ENCODE assay signal across 25 cellular contexts in the genomic region with DNA sequence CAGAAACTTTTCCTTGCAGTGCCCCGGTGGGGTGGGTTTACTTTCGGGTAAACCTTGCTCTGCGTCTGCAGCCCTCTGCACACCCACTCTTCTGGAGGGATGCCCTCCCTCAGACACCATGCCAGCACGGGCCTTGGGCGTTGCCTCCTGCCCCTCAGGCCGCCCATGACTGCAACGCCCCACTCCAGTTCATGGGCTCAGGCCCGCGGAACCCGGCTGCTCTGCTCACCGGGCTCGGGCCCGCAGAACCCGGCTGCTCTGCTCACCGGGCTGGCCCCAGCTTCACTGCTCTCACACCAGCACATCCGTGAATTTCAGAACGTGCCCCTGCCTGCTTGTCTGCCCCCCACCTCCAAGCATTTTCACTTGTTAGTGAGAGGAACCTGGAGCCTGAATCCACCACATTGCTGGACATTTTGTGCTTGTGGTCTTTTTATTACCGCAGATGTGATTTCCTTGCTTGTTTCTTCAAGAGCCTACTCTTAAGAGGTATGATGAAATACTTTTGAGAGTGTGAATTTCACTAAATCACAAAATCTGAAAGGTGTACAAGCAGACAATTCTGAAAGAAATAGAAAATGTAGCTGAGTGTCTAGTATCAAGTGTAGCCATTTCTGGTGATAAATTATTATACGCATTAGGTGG.
A peak's percentile ranks its signal among the peaks of the same experiment; 100 is the strongest.
DNase-seq lines count a peak whose midpoint lies in the region; ATAC-seq, FAIRE-seq and TF ChIP-seq lines count a peak whose summit lies in the region.
"Had no signal": no experiment of that assay in that cellular context is flagged by ENCODE, and none has a peak within 500 bp of the region (broad histone marks: within the 10 kb centered on the region; RNA-seq: fewer than 3 reads in every experiment).

No MANE protein-coding gene starts in this region.

- H3K27me3 Mint-ChIP-seq in activated CD4-positive, alpha-beta T cell treated with anti-CD3 and anti-CD28 coated beads for 36 hours: no peaks in the 10 kb centered on the region
- no peaks in the 10 kb centered on the region for H3K27me3 Mint-ChIP-seq in H9 (ENCODE audit: low read depth)
- no peaks in the 10 kb centered on the region for H3K27me3 Mint-ChIP-seq in nephron (ENCODE audit: low read depth)
- H3K27me3 Mint-ChIP-seq in mesothelial cell of epicardium (ENCODE audit: low read depth): no peaks in the 10 kb centered on the region

- no peaks in the 10 kb centered on the region; the same call in 1 of the 2 replicates for H3K79me2 ChIP-seq in H9 (ENCODE audit: insufficient read depth, low read length)
- peaks cover 18% of the 10 kb centered on the region; the same call in 2 of the 3 replicates for H3K79me2 ChIP-seq in K562 (ENCODE audit: control insufficient read depth, insufficient read depth, low read length)

- H3K9ac ChIP-seq in H9 (ENCODE audit: extremely low read depth, insufficient read length, low read length) (no peak overlapping the region), K562 (ENCODE audit: insufficient read depth in 1 of 2, low read depth in 2 of 2, low read length in 2 of 2) (no peak overlapping the region)
- H3K9ac ChIP-seq: SK-N-SH had no signal

- no peaks in the 10 kb centered on the region for H3K9me3 Mint-ChIP-seq in activated CD4-positive, alpha-beta T cell treated with anti-CD3 and anti-CD28 coated beads for 36 hours (ENCODE audit: low read depth)
- no peaks in the 10 kb centered on the region for H3K9me3 Mint-ChIP-seq in H9
- no peaks in the 10 kb centered on the region for H3K9me3 Mint-ChIP-seq in nephron
- H3K9me3 Mint-ChIP-seq in mesothelial cell of epicardium: peaks cover 6% of the 10 kb centered on the region
- H3K9me3 Mint-ChIP-seq: neural crest cell had no signal

- TF ChIP-seq RAD21 in K562 (CRISPR knock-in tag; conservative IDR thresholded peaks at IDR 0.05 in 1 of 2, IDR thresholded peaks at IDR 0.05 in 1 of 2): no peak

- no peak overlapping the region for H2AK5ac ChIP-seq in H9 (ENCODE audit: insufficient read length, low read length)

- no peak overlapping the region for H3K18ac ChIP-seq in H9 (ENCODE audit: insufficient read length, low read depth, low read length)

- no peak for DNase-seq in activated CD4-positive, alpha-beta T cell treated with anti-CD3 and anti-CD28 coated beads for 36 hours
- DNase-seq in activated CD4-positive, alpha-beta T cell treated with anti-CD3 and anti-CD28 coated beads, Interleukin-2, amount 50 U/mL, for 1 hour: no peak
- DNase-seq in H9 (peak; percentile 28), K562 (ENCODE audit: extremely low read depth in 1 of 4, low spot score in 3 of 4) (no peak), mesothelial cell of epicardium (ENCODE audit: low spot score in 2 of 2, unreplicated experiment in 2 of 2) (no peak), sigmoid colon (no peak)
- DNase-seq: activated CD4-positive, alpha-beta T cell treated with anti-CD3 and anti-CD28 coated beads for 1 hour; activated CD8-positive, alpha-beta memory T cell treated with anti-CD3 and anti-CD28 coated beads, Interleukin-2, amount 50 U/mL, for 4 hours; activated gamma-delta T cell treated with Interleukin-2 at 50 U/mL for 16 hours; BE2C; Caco-2; effector CD8-positive, alpha-beta T cell; midbrain; NCI-H1092 treated with DMSO at 0.1 percent for 48 hours; NCI-H2081; SK-N-SH; small intestine; stomach had no signal

- H4K20me1 ChIP-seq in H9 (ENCODE audit: control insufficient read depth, insufficient read depth, insufficient read length): no peaks in the 10 kb centered on the region
- H4K20me1 ChIP-seq in K562 (replicated peaks; ENCODE audit: control insufficient read depth, insufficient read depth, low read length): peaks cover 9% of the 10 kb centered on the region; the same call in 1 of the 2 replicates

- TF ChIP-seq EP300 in K562 (IDR thresholded peaks at IDR 0.05; ENCODE audit: low read length): no peak
- no peak for TF ChIP-seq EP300 in sigmoid colon (IDR thresholded peaks at IDR 0.05)

- H3K9me1 ChIP-seq in K562 (ENCODE audit: control insufficient read depth, insufficient read depth, low read length): peaks cover 3% of the 10 kb centered on the region

- H3K4me3 ChIP-seq in K562: no peak overlapping the region
- H3K4me3 ChIP-seq in sigmoid colon: no peak overlapping the region
- H3K4me3 ChIP-seq: prostate gland, stomach had no signal

- H3K36me3 ChIP-seq in K562 (ENCODE audit: control insufficient read depth, insufficient read depth, low read length): no peaks in the 10 kb centered on the region; the same call in 2 of the 3 replicates
- H3K36me3 ChIP-seq in sigmoid colon: no peaks in the 10 kb centered on the region
- H3K36me3 ChIP-seq: BE2C, prostate gland, stomach had no signal

- H4K8ac ChIP-seq in H9 (replicated peaks; ENCODE audit: insufficient read length, low read depth, low read length): no peak overlapping the region

- no peak for ATAC-seq in activated CD4-positive, alpha-beta T cell treated with anti-CD3 and anti-CD28 coated beads for 36 hours
- ATAC-seq in K562 (no peak), HG03025 (IDR thresholded peaks at IDR 0.05; ENCODE audit: low FRiP score, unreplicated experiment) (no peak)

- H3K27ac Mint-ChIP-seq in activated CD4-positive, alpha-beta T cell treated with anti-CD3 and anti-CD28 coated beads for 36 hours: peak overlapping the region; percentile 79
- H3K27ac Mint-ChIP-seq in H9 (peak overlapping the region in 1 of 3 experiments; percentile 29; a peak in 2 of 7 replicates), nephron (peak overlapping the region; percentile 5 to 32 (median 23)), mesothelial cell of epicardium (no peak overlapping the region)

- no peak overlapping the region for H2BK15ac ChIP-seq in H9 (ENCODE audit: low read depth, low read length)

- H3K4me1 Mint-ChIP-seq in activated CD4-positive, alpha-beta T cell treated with anti-CD3 and anti-CD28 coated beads for 36 hours: peaks cover 74% of the 10 kb centered on the region
- H3K4me1 Mint-ChIP-seq in H9: peaks cover 27 to 30% of the 10 kb centered on the region in 2 experiments
- H3K4me1 Mint-ChIP-seq in nephron: peaks cover 55% of the 10 kb centered on the region
- peaks cover 51% of the 10 kb centered on the region for H3K4me1 Mint-ChIP-seq in mesothelial cell of epicardium

- CTCF ChIA-PET in activated CD4-positive, alpha-beta T cell treated with anti-CD3 and anti-CD28 coated beads for 36 hours (lab: Charles Lee): interaction anchor here (1.8 kb wide), 1 partner anchor 70 kb away, joined by 9 read pairs; no protein-coding TSS in a partner anchor
- CTCF ChIA-PET in K562 (lab: Yijun Ruan, JAX; ENCODE audit: low intra/inter-chr PET ratio): no interaction called here

- H3K4me2 ChIP-seq in H9 (ENCODE audit: insufficient read depth, insufficient read length, low read length) (no peak overlapping the region), K562 (ENCODE audit: insufficient read depth, low read length) (no peak overlapping the region)
- H3K4me2 ChIP-seq: SK-N-SH had no signal

- no peak overlapping the region for H4K91ac ChIP-seq in H9 (ENCODE audit: insufficient read length, low read depth, low read length)

- no peak overlapping the region for H3K4ac ChIP-seq in H9 (ENCODE audit: low read depth, low read length)

- H3K4me1 ChIP-seq in H9 (ENCODE audit: insufficient read depth, low read length) (peaks cover 5% of the 10 kb centered on the region; the same call in 1 of the 2 replicates), K562 (replicated peaks in 1 of 2; ENCODE audit: control insufficient read depth in 2 of 2, insufficient read depth in 2 of 2, low read length in 2 of 2) (peaks cover 0 to 16% of the 10 kb centered on the region in 2 experiments; a peak in 2 of 5 replicates), sigmoid colon (peaks cover 0 to 5% (median 2%) of the 10 kb centered on the region in 4 donors)
- H3K4me1 ChIP-seq: prostate gland had no signal

- no peak overlapping the region for H3K56ac ChIP-seq in H9 (ENCODE audit: insufficient read length, low read depth, low read length)

- H3T11ph ChIP-seq in H9 (ENCODE audit: low read length): no peak overlapping the region

- H2BK5ac ChIP-seq in H9 (ENCODE audit: insufficient read length, low read length): no peak overlapping the region

- H3K79me1 ChIP-seq in H9 (ENCODE audit: insufficient read depth, low read depth, low read length, poor library complexity, severe bottlenecking): no peaks in the 10 kb centered on the region

- POLR2A ChIA-PET in activated CD4-positive, alpha-beta T cell treated with anti-CD3 and anti-CD28 coated beads for 36 hours (lab: Charles Lee): no interaction called here
- POLR2A ChIA-PET in K562 (lab: Yijun Ruan, JAX): interaction anchor here (0.8 to 1.1 kb wide), 3 partner anchors 8 to 31 kb away, joined by 4 read pairs; no protein-coding TSS in a partner anchor

- intact Hi-C loops in activated CD4-positive, alpha-beta T cell treated with anti-CD3 and anti-CD28 coated beads for 36 hours (cut with DNase I, micrococcal nuclease): loop anchor here in 1 of 2 experiments (5.0 kb wide), 3 partner anchors 78 to 117 kb away; no protein-coding TSS in a partner anchor
- intact Hi-C loops in K562 (cut with micrococcal nuclease): no loop called here
- intact Hi-C loops in sigmoid colon (cut with DNase I): no loop called here

- no peak overlapping the region for H3K27ac ChIP-seq in H9 (ENCODE audit: insufficient read length, low read depth, low read length)
- H3K27ac ChIP-seq in K562 (ENCODE audit: extremely low read depth, low read depth, low read length): no peak overlapping the region
- no peak overlapping the region for H3K27ac ChIP-seq in sigmoid colon
- H3K27ac ChIP-seq: prostate gland, stomach had no signal

- TF ChIP-seq CTCF in H9 (conservative IDR thresholded peaks at IDR 0.05) (no peak), K562 (IDR thresholded peaks at IDR 0.05 in 2 of 3, conservative IDR thresholded peaks at IDR 0.05 in 1 of 3; ENCODE audit: insufficient read depth in 2 of 3, low read depth in 1 of 3, low read length in 3 of 3) (no peak), nephron (IDR thresholded peaks at IDR 0.05; ENCODE audit: unreplicated experiment in 3 of 3) (no peak), mesothelial cell of epicardium (IDR thresholded peaks at IDR 0.05; ENCODE audit: unreplicated experiment) (no peak), sigmoid colon (IDR thresholded peaks at IDR 0.05) (no peak)

- no peak overlapping the region for H3K23ac ChIP-seq in H9 (ENCODE audit: insufficient read length, low read depth, low read length)

- no peak overlapping the region for H2BK12ac ChIP-seq in H9 (ENCODE audit: insufficient read length, low read depth, low read length)

- no peak for FAIRE-seq in K562 (lab: Jason Lieb, UNC)
- FAIRE-seq: A204.1, GM19239, H54, small intestine had no signal

- no peak overlapping the region for H2AFZ ChIP-seq in H9 (ENCODE audit: low read length)
- H2AFZ ChIP-seq in K562 (ENCODE audit: low read depth, low read length): no peak overlapping the region

- no peak overlapping the region for H2BK120ac ChIP-seq in H9 (ENCODE audit: low read depth, low read length, poor library complexity, severe bottlenecking)

- no peaks in the 10 kb centered on the region for H3K27me3 ChIP-seq in H9 (ENCODE audit: insufficient read depth, low read length)
- no peaks in the 10 kb centered on the region for H3K27me3 ChIP-seq in K562 (ENCODE audit: control insufficient read depth in 2 of 2, insufficient read depth in 2 of 2, low read length in 2 of 2)
- H3K27me3 ChIP-seq in sigmoid colon: no peaks in the 10 kb centered on the region
- H3K27me3 ChIP-seq: BE2C, stomach had no signal

- no peaks in the 10 kb centered on the region for H3K23me2 ChIP-seq in H9 (ENCODE audit: insufficient read length, low read depth, low read length, poor library complexity, severe bottlenecking)

- no peak overlapping the region for H2BK20ac ChIP-seq in H9 (ENCODE audit: low read depth, low read length, poor library complexity, severe bottlenecking)

- H3K14ac ChIP-seq in H9 (ENCODE audit: insufficient read depth, low read length): no peak overlapping the region

- H4K5ac ChIP-seq in H9 (ENCODE audit: insufficient read length, low read depth, low read length): no peak overlapping the region

- BruUV-seq in K562 (replicated peaks; lab: Mats Ljungman, UMichigan): no TSS peak

- TF ChIP-seq POLR2A in K562 (conservative IDR thresholded peaks at IDR 0.05): no peak
- no peak for TF ChIP-seq POLR2A in sigmoid colon (IDR thresholded peaks at IDR 0.05)

- no CpG with 5 or more reads among the region's 19 CpGs for WGBS in H9 (ENCODE audit: extremely low coverage, insufficient read length, low lambda C conversion rate)
- WGBS in K562 (ENCODE audit: insufficient coverage, low coverage, missing lambda C conversion rate): 91% methylated on average over 18 of the region's 19 CpGs
- 94 to 95% methylated on average over 19 of the region's 19 CpGs for WGBS in sigmoid colon, 2 donors

- in situ Hi-C loops in K562 (cut with MboI): no loop called here

- H3K4me3 Mint-ChIP-seq in activated CD4-positive, alpha-beta T cell treated with anti-CD3 and anti-CD28 coated beads for 36 hours: no peak overlapping the region
- H3K4me3 Mint-ChIP-seq in H9 (no peak overlapping the region; a peak in 1 of 5 replicates), nephron (no peak overlapping the region), mesothelial cell of epicardium (no peak overlapping the region)

- peaks cover 17% of the 10 kb centered on the region for H3K36me3 Mint-ChIP-seq in activated CD4-positive, alpha-beta T cell treated with anti-CD3 and anti-CD28 coated beads for 36 hours (ENCODE audit: low read depth)
- no peaks in the 10 kb centered on the region for H3K36me3 Mint-ChIP-seq in H9 (ENCODE audit: insufficient read depth in 1 of 3, low read depth in 3 of 3)
- peaks cover 13% of the 10 kb centered on the region for H3K36me3 Mint-ChIP-seq in nephron (ENCODE audit: low read depth)
- peaks cover 6% of the 10 kb centered on the region for H3K36me3 Mint-ChIP-seq in mesothelial cell of epicardium

- H3K9me3 ChIP-seq in H9 (ENCODE audit: control insufficient read depth, low read depth, low read length): no peaks in the 10 kb centered on the region
- no peaks in the 10 kb centered on the region for H3K9me3 ChIP-seq in K562 (replicated peaks; ENCODE audit: control insufficient read depth, insufficient read depth, low read depth, low read length)
- no peaks in the 10 kb centered on the region for H3K9me3 ChIP-seq in sigmoid colon
- H3K9me3 ChIP-seq: BE2C, prostate gland, SK-N-SH, stomach had no signal
